In the genomic region with DNA sequence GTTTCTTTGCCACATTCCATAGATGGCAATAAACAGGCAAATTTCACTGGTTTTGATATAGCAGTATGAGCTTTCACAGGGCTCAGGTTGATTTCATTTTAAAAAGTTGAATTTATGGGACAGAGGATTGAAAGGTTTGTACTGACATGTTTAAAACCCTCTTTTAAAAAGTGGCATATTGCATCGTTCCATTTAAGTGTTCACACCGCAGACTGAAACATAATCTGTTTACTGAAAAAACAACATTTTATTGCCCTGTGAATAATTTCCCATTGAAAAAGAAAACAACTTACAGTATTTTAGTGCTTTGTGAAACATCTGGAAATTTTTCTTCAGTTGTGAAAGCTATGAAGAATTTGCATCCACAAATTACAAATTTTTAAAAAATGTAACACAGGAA, we compare ENCODE assay signal across 24 cellular contexts.
"Had no signal": no experiment of that assay in that cellular context is flagged by ENCODE, and none has a peak within 500 bp of the region (broad histone marks: within the 10 kb centered on the region; RNA-seq: fewer than 3 reads in every experiment).

No MANE protein-coding gene starts in this region.

- H3K4me3 Mint-ChIP-seq: effector memory CD8-positive, alpha-beta T cell; memory B cell; natural killer cell; neural progenitor cell; stimulated activated memory B cell treated with anti-CD40 and anti-IgM and Interleukin-4, amounts not matched to agents 10 μg/mL and 1 μg/mL and 100 μg/mL, for 72 hours had no signal

- DNase-seq: dermis blood vessel endothelial cell; effector memory CD8-positive, alpha-beta T cell; foreskin fibroblast; gastrocnemius medialis; head of caudate nucleus; natural killer cell; sigmoid colon; spleen; stimulated activated CD4-positive, alpha-beta T cell treated with anti-CD3 and anti-CD28 coated beads, Interleukin-4, amount 100 ng/mL, for 4 hours; stimulated activated naive CD8-positive, alpha-beta T cell treated with anti-CD3 and anti-CD28 coated beads, Interleukin-15, Interleukin-2, amounts not matched to agents 100 U/mL and 50 U/mL, for 24 hours; substantia nigra; upper lobe of left lung had no signal

- H3K4me1 Mint-ChIP-seq: memory B cell; natural killer cell; stimulated activated memory B cell treated with anti-CD40 and anti-IgM and Interleukin-4, amounts not matched to agents 10 μg/mL and 1 μg/mL and 100 μg/mL, for 72 hours had no signal

- H3K36me3 ChIP-seq: gastrocnemius medialis, neural progenitor cell, prostate gland, right atrium auricular region, sigmoid colon, spleen, thoracic aorta, tibial nerve, upper lobe of left lung had no signal

- H3K4me1 ChIP-seq: gastrocnemius medialis, neural progenitor cell, prostate gland, sigmoid colon, spleen, upper lobe of left lung had no signal

- FAIRE-seq: keratinocyte, urothelium cell line had no signal

- H3K36me3 Mint-ChIP-seq: natural killer cell; neural progenitor cell; stimulated activated memory B cell treated with anti-CD40 and anti-IgM and Interleukin-4, amounts not matched to agents 10 μg/mL and 1 μg/mL and 100 μg/mL, for 72 hours had no signal

- H3K27ac ChIP-seq: coronary artery, gastrocnemius medialis, neural progenitor cell, prostate gland, right atrium auricular region, sigmoid colon, spleen, thoracic aorta, tibial nerve, upper lobe of left lung had no signal

- H3K27ac Mint-ChIP-seq: effector memory CD8-positive, alpha-beta T cell; memory B cell; natural killer cell; neural progenitor cell; stimulated activated memory B cell treated with anti-CD40 and anti-IgM and Interleukin-4, amounts not matched to agents 10 μg/mL and 1 μg/mL and 100 μg/mL, for 72 hours had no signal

- H3K4me3 ChIP-seq: coronary artery, gastrocnemius medialis, lung, neural progenitor cell, prostate gland, right atrium auricular region, sigmoid colon, spleen, thoracic aorta, tibial nerve, upper lobe of left lung had no signal

- ATAC-seq: effector memory CD8-positive, alpha-beta T cell; gastrocnemius medialis; left lobe of liver; natural killer cell; stimulated activated memory B cell treated with anti-CD40 and anti-IgM and Interleukin-4, amounts not matched to agents 10 μg/mL and 1 μg/mL and 100 μg/mL, for 72 hours; stimulated activated naive CD8-positive, alpha-beta T cell treated with anti-CD3 and anti-CD28 coated beads, Interleukin-15, Interleukin-2, amounts not matched to agents 100 U/mL and 50 U/mL, for 24 hours had no signal

- H3K9me3 ChIP-seq: gastrocnemius medialis, prostate gland, right atrium auricular region, sigmoid colon, thoracic aorta, tibial nerve, upper lobe of left lung had no signal

- H3K9me3 Mint-ChIP-seq: effector memory CD8-positive, alpha-beta T cell; natural killer cell had no signal

- H3K27me3 ChIP-seq: gastrocnemius medialis, neural progenitor cell, sigmoid colon, spleen, tibial nerve, upper lobe of left lung had no signal
